10 cellular contexts compared by ENCODE assay signal in the genomic region with DNA sequence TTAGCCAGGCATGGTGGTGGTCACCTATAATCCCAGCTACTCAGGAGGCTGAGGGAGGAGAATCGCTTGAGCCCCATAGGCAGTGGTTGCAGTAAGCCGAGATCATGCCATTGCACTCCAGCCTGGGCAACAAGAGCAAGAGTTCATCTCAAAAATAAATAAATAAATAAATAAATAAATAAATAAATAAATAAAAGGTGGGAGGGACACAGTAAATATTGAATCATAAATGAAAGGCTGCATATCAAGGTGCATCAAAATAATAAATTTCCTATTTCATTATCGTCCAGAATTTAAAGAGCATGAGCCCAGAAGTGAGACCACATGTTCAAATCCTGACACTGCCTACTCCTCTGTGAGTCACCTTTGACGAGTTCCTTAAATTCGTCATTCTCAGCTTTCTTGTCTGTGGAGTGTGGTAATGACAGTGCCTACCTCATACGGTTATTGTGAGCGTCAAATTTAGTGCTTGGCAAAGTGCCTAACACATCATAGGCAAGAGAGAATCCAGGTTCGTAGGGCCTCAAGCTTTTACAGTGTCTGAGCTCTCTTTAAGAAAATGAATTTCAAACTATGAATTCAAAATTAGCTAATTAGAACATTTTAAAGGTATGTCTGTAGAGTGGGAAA. TPM values are rescaled to one million over a fixed set of nuclear protein-coding genes. Genes with fewer than 3 reads are reported as not detected.
A peak's percentile ranks its signal among the peaks of the same experiment; 100 is the strongest.
DNase-seq lines count a peak whose midpoint lies in the region; ATAC-seq and TF ChIP-seq lines count a peak whose summit lies in the region.
"Had no signal": no experiment of that assay in that cellular context is flagged by ENCODE, and none has a peak within 500 bp of the region (broad histone marks: within the 10 kb centered on the region; RNA-seq: fewer than 3 reads in every experiment).

No MANE protein-coding gene starts in this region.

- intact Hi-C loops in mammary epithelial cell (cut with micrococcal nuclease) = no loop called here

- ATAC-seq in GM18867 (IDR thresholded peaks at IDR 0.05; ENCODE audit: unreplicated experiment) (peak; percentile 65), HG02763 (IDR thresholded peaks at IDR 0.05; ENCODE audit: unreplicated experiment) (no peak), GM18907 (IDR thresholded peaks at IDR 0.05; ENCODE audit: unreplicated experiment) (no peak)

- no peak overlapping the region for H3K27ac ChIP-seq in mammary epithelial cell (ENCODE audit: insufficient read depth, low read depth, low read length)
- H3K27ac ChIP-seq: upper lobe of left lung had no signal

- H4K20me1 ChIP-seq in mammary epithelial cell (ENCODE audit: insufficient read depth, low read length) = no peaks in the 10 kb centered on the region

- BruUV-seq in mammary epithelial cell (replicated peaks; lab: Mats Ljungman, UMichigan) = no TSS peak

- CTCF ChIA-PET in mammary epithelial cell (lab: Charles Lee; ENCODE audit: low non-redundant PET) = no interaction called here

- no peak overlapping the region for H3K4me3 ChIP-seq in mammary epithelial cell (replicated peaks in 1 of 3; ENCODE audit: insufficient read depth in 1 of 3, low read depth in 2 of 3, low read length in 3 of 3)
- H3K4me3 ChIP-seq: upper lobe of left lung had no signal

- H3K4me2 ChIP-seq in mammary epithelial cell (ENCODE audit: insufficient read depth, low read depth, low read length) = no peak overlapping the region

- H3K9me3 ChIP-seq in mammary epithelial cell (replicated peaks; ENCODE audit: insufficient read depth, low read length) = no peaks in the 10 kb centered on the region
- H3K9me3 ChIP-seq: upper lobe of left lung had no signal

- no peak overlapping the region for H2AFZ ChIP-seq in mammary epithelial cell (ENCODE audit: low read depth, low read length)

- no peaks in the 10 kb centered on the region for H3K36me3 ChIP-seq in mammary epithelial cell (ENCODE audit: insufficient read depth, low read length)
- H3K36me3 ChIP-seq: upper lobe of left lung had no signal

- DNase-seq in MV-4-11 (lab: John Stamatoyannopoulos, UW) (peak; percentile 14), mammary epithelial cell (peak; percentile 74), non-pigmented ciliary epithelial cell (ENCODE audit: low read depth) (peak; percentile 35), NCI-H446 treated with DMSO at 0.1 percent for 48 hours (lab: John Stamatoyannopoulos, UW) (no peak)
- DNase-seq: activated naive CD4-positive, alpha-beta T cell; NCI-H2227 treated with DMSO at 0.1 percent for 48 hours; upper lobe of left lung had no signal

- no peaks in the 10 kb centered on the region for H3K79me2 ChIP-seq in mammary epithelial cell (ENCODE audit: insufficient read depth, low read length)

- H3K4me1 ChIP-seq in mammary epithelial cell (ENCODE audit: insufficient read depth, low read length) = peaks cover 3% of the 10 kb centered on the region

- no peak for TF ChIP-seq CTCF in mammary epithelial cell (conservative IDR thresholded peaks at IDR 0.05 in 1 of 2, IDR thresholded peaks at IDR 0.05 in 1 of 2; ENCODE audit: extremely low read depth in 1 of 2, insufficient read depth in 1 of 2, low read depth in 1 of 2, low read length in 2 of 2)

- H3K9ac ChIP-seq in mammary epithelial cell (ENCODE audit: insufficient read depth, low read length) = no peak overlapping the region

- whole genome bisulfite sequencing in mammary epithelial cell (ENCODE audit: low coverage, missing lambda C conversion rate) = 44% methylated on average over 8 of the region's 8 CpGs

- dilution Hi-C loops in mammary epithelial cell (cut with HindIII; ENCODE audit: low sequenced_read_pairs) = no loop called here

- H3K27me3 ChIP-seq in mammary epithelial cell (ENCODE audit: insufficient read depth, low read length) = no peaks in the 10 kb centered on the region
- H3K27me3 ChIP-seq: upper lobe of left lung had no signal

- in situ Hi-C loops in mammary epithelial cell (cut with MboI; ENCODE audit: low sequenced_read_pairs in 2 of 2) = no loop called here

RNA-seq across cellular contexts. Expression of gene IL15, which starts 49.9 kb away (rescaled TPM):
- total RNA-seq in mammary epithelial cell = 1 to 10 TPM; 1.3 to 3.2 TPM
- 1.4 TPM for polyA plus RNA-seq in mammary epithelial cell
- not detected for polyA minus RNA-seq in mammary epithelial cell
